1 cellular context compared by ENCODE assay signal in genomic region chrX:136754641-136755040, GRCh38.
TF ChIP-seq lines count a peak whose summit lies in the region.

No MANE protein-coding gene starts in this region.

TF ChIP-seq in SK-N-SH treated with all-trans-retinoic acid at 6 μM for 48 hours, 23 proteins besides CTCF, POLR2A, EP300 and RAD21 (continued from another document):
- TF ChIP-seq POU6F1 (CRISPR knock-in tag; IDR thresholded peaks at IDR 0.05; ENCODE audit: borderline replicate concordance, low read depth): no peak
- no peak for TF ChIP-seq ZC3H10 (CRISPR knock-in tag; IDR thresholded peaks at IDR 0.05)
- TF ChIP-seq ZFP3 (CRISPR knock-in tag; IDR thresholded peaks at IDR 0.05): no peak
- TF ChIP-seq ZNF8 (CRISPR knock-in tag; IDR thresholded peaks at IDR 0.05): no peak
- no peak for TF ChIP-seq PATZ1 (CRISPR knock-in tag; IDR thresholded peaks at IDR 0.05; ENCODE audit: borderline replicate concordance)
- no peak for TF ChIP-seq OSR1 (CRISPR knock-in tag; IDR thresholded peaks at IDR 0.05)
